31 cellular contexts compared by ENCODE assay signal in the genomic region with DNA sequence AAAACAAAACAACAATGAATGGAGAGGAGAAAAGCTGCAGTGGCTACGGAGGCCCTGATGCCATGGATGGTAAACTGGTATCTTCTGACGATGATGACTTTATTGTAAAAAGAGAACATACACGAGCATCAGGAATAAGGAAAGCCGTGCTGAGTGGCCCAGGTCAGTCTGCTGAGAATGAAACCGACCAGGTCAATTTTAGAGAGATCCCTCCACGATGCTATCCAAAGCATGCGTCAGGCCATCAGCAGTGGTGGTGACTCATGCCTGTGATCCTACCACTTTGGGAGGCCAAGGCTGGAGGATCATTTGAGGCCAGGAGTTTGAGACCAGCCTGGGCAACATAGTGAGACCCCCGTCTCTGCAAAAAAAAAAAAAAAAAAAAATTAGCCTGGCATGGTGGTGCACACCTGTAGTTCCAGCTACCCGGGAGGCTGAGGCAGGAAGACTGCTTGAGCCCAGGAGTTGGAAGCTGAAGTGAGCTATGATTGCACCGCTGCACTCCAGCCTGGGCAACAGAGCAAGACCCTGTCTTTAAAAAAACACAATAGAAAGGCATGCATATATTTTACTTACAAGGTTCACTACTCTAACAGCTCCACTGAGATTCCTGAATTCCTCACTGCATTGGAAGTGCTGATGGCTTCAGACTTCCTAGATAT.
DNase-seq lines count a peak whose midpoint lies in the region; ATAC-seq, FAIRE-seq and TF ChIP-seq lines count a peak whose summit lies in the region.
"Had no signal": no experiment of that assay in that cellular context is flagged by ENCODE, and none has a peak within 500 bp of the region (broad histone marks: within the 10 kb centered on the region; RNA-seq: fewer than 3 reads in every experiment).

No MANE protein-coding gene starts in this region.

- no peak overlapping the region for H2BK15ac ChIP-seq in H1 (ENCODE audit: low read length)

- H2BK20ac ChIP-seq in H1 (ENCODE audit: low read length), result no peak overlapping the region

- H3K18ac ChIP-seq in H1 (ENCODE audit: extremely low read depth, low read length), result no peak overlapping the region

- DNase-seq in Right ventricle myocardium superior, result peak; percentile 7
- no peak for DNase-seq in heart right ventricle
- DNase-seq in RKO (ENCODE audit: low spot score), result peak; percentile 30
- no peak for DNase-seq in H1 (ENCODE audit: low read depth in 1 of 2, low spot score in 2 of 2)
- DNase-seq in type B pancreatic cell (ENCODE audit: extremely low spot score, unreplicated experiment), result no peak
- no peak for DNase-seq in OCI-LY7 (ENCODE audit: low spot score)
- no peak for DNase-seq in H54 (ENCODE audit: insufficient read length, low spot score)
- DNase-seq: activated CD4-positive, alpha-beta T cell treated with anti-CD3 and anti-CD28 coated beads, Interleukin-2, amount 10 ng/mL, durations not matched to agents 7 days and 5 days; activated naive CD4-positive, alpha-beta T cell treated with anti-CD3 and anti-CD28 coated beads for 36 hours; AML-193; body of pancreas; CD8-positive, alpha-beta memory T cell; dermis blood vessel endothelial cell; foreskin fibroblast; HCEC 1CT; head of caudate nucleus; NCI-H1436 treated with DMSO at 0.1 percent for 48 hours; testis had no signal

- intact Hi-C loops in Right ventricle myocardium superior (cut with DNase I) (no loop called here), heart right ventricle (cut with DNase I) (loop anchor here in 3 of 10 donors (2.0 to 10.0 kb wide), 3 partner anchors 15 to 53 kb away; no protein-coding TSS in a partner anchor), OCI-LY7 (cut with micrococcal nuclease; ENCODE audit: unreplicated experiment) (no loop called here)

- H3K4me1 ChIP-seq in heart right ventricle, result peaks cover 17 to 43% (median 33%) of the 10 kb centered on the region in 9 donors
- H3K4me1 ChIP-seq in H1 (replicated peaks in 1 of 4; ENCODE audit: control insufficient read depth in 3 of 4, insufficient read depth in 4 of 4, low read length in 3 of 4), result peaks cover 0 to 14% (median 10%) of the 10 kb centered on the region in 4 experiments; a peak in 6 of 7 replicates
- peaks cover 9% of the 10 kb centered on the region for H3K4me1 ChIP-seq in OCI-LY7 (ENCODE audit: insufficient read depth, low read length, poor library complexity, severe bottlenecking)

- H4K20me1 ChIP-seq in H1 (replicated peaks in 1 of 2; ENCODE audit: control insufficient read depth in 1 of 2, insufficient read depth in 2 of 2, low read length in 2 of 2), result no peaks in the 10 kb centered on the region
- no peaks in the 10 kb centered on the region for H4K20me1 ChIP-seq in OCI-LY7 (ENCODE audit: insufficient read depth, low read length)

- H3K9me3 Mint-ChIP-seq in type B pancreatic cell, result no peaks in the 10 kb centered on the region
- H3K9me3 Mint-ChIP-seq: activated CD4-positive, alpha-beta T cell treated with anti-CD3 and anti-CD28 coated beads, Interleukin-2, amount 10 ng/mL, durations not matched to agents 7 days and 5 days; activated naive CD4-positive, alpha-beta T cell treated with anti-CD3 and anti-CD28 coated beads for 36 hours; CD8-positive, alpha-beta memory T cell; central memory CD8-positive, alpha-beta T cell; neural crest cell; stimulated activated naive CD8-positive, alpha-beta T cell treated with anti-CD3 and anti-CD28 coated beads, Interleukin-15, Interleukin-2, amounts not matched to agents 100 ng/mL and 50 ng/mL, for 24 hours had no signal

- H3K23me2 ChIP-seq in H1 (ENCODE audit: low read depth, low read length), result no peaks in the 10 kb centered on the region; the same call in 1 of the 2 replicates

- no peaks in the 10 kb centered on the region for H3K27me3 Mint-ChIP-seq in type B pancreatic cell
- H3K27me3 Mint-ChIP-seq: activated CD4-positive, alpha-beta T cell treated with anti-CD3 and anti-CD28 coated beads, Interleukin-2, amount 10 ng/mL, durations not matched to agents 7 days and 5 days; central memory CD8-positive, alpha-beta T cell; stimulated activated naive CD8-positive, alpha-beta T cell treated with anti-CD3 and anti-CD28 coated beads, Interleukin-15, Interleukin-2, amounts not matched to agents 100 ng/mL and 50 ng/mL, for 24 hours had no signal

- H2BK120ac ChIP-seq in H1 (replicated peaks; ENCODE audit: low read depth, low read length), result no peak overlapping the region

- FAIRE-seq in H1 (lab: Jason Lieb, UNC) (no peak), H54 (lab: Jason Lieb, UNC) (no peak)
- FAIRE-seq: G401.6, pancreas, urothelium cell line had no signal

- H3K4me1 Mint-ChIP-seq in type B pancreatic cell (ENCODE audit: unreplicated experiment), result peaks cover 21% of the 10 kb centered on the region

- no peak overlapping the region for H3K23ac ChIP-seq in H1 (ENCODE audit: insufficient read length)

- H3K9me2 ChIP-seq in OCI-LY7 (ENCODE audit: insufficient read depth, low read length), result no peaks in the 10 kb centered on the region

- no peak overlapping the region for H2BK12ac ChIP-seq in H1 (ENCODE audit: low read depth, low read length)

- CTCF ChIA-PET in H1 (lab: Charles Lee; ENCODE audit: partially characterized antibody) (interaction anchor here (0.7 to 1.6 kb wide), 4 partner anchors 9 to 76 kb away, joined by 3 to 4 read pairs (median 4); no protein-coding TSS in a partner anchor), OCI-LY7 (lab: Charles Lee; ENCODE audit: unreplicated experiment) (no interaction called here)

- peak overlapping the region; percentile 46 for H3K27ac Mint-ChIP-seq in type B pancreatic cell
- H3K27ac Mint-ChIP-seq: activated naive CD4-positive, alpha-beta T cell treated with anti-CD3 and anti-CD28 coated beads for 36 hours; CD8-positive, alpha-beta memory T cell; stimulated activated naive CD8-positive, alpha-beta T cell treated with anti-CD3 and anti-CD28 coated beads, Interleukin-15, Interleukin-2, amounts not matched to agents 100 ng/mL and 50 ng/mL, for 24 hours had no signal

- no peak overlapping the region for H3K4me3 Mint-ChIP-seq in type B pancreatic cell
- H3K4me3 Mint-ChIP-seq: activated CD4-positive, alpha-beta T cell treated with anti-CD3 and anti-CD28 coated beads, Interleukin-2, amount 10 ng/mL, durations not matched to agents 7 days and 5 days; activated naive CD4-positive, alpha-beta T cell treated with anti-CD3 and anti-CD28 coated beads for 36 hours; CD8-positive, alpha-beta memory T cell; central memory CD8-positive, alpha-beta T cell; neural crest cell; stimulated activated naive CD8-positive, alpha-beta T cell treated with anti-CD3 and anti-CD28 coated beads, Interleukin-15, Interleukin-2, amounts not matched to agents 100 ng/mL and 50 ng/mL, for 24 hours had no signal

- no peak overlapping the region for H4K5ac ChIP-seq in H1 (ENCODE audit: insufficient read length, low read depth, low read length)

- no TSS peak for BruUV-seq in OCI-LY7 (replicated peaks; lab: Mats Ljungman, UMichigan)

- H3K56ac ChIP-seq in H1 (replicated peaks; ENCODE audit: insufficient read length, low read depth, low read length), result no peak overlapping the region

- no peak for TF ChIP-seq RAD21 in H1 (IDR thresholded peaks at IDR 0.05 in 1 of 2, conservative IDR thresholded peaks at IDR 0.05 in 1 of 2; ENCODE audit: low read depth in 2 of 2, low read length in 2 of 2)

- H3K9me3 ChIP-seq in heart right ventricle (peaks cover 0 to 12% (median 0%) of the 10 kb centered on the region in 11 donors), H1 (ENCODE audit: insufficient read depth in 2 of 2, low read depth in 1 of 2, low read length in 1 of 2) (peaks cover 11 to 13% of the 10 kb centered on the region in 2 experiments), OCI-LY7 (ENCODE audit: low read length) (no peaks in the 10 kb centered on the region)
- H3K9me3 ChIP-seq: body of pancreas, mucosa of descending colon, pancreas, Peyer's patch, SJSA1, testis had no signal

- no peaks in the 10 kb centered on the region for H3K36me3 Mint-ChIP-seq in type B pancreatic cell
- H3K36me3 Mint-ChIP-seq: CD8-positive, alpha-beta memory T cell had no signal

- H3K27me3 ChIP-seq in heart right ventricle (no peaks in the 10 kb centered on the region), H1 (replicated peaks in 1 of 4; ENCODE audit: control insufficient read depth in 3 of 4, extremely low read depth in 1 of 4, insufficient read depth in 3 of 4, low read length in 3 of 4) (no peaks in the 10 kb centered on the region)
- H3K27me3 ChIP-seq: body of pancreas, pancreas, Peyer's patch, SJSA1, testis had no signal

- no peak overlapping the region for H3K9ac ChIP-seq in H1 (replicated peaks in 1 of 4; ENCODE audit: extremely low read depth in 1 of 4, low read depth in 3 of 4, low read length in 3 of 4)

- no peak overlapping the region for H2BK5ac ChIP-seq in H1 (ENCODE audit: low read depth, low read length)

- H3K4me3 ChIP-seq in heart right ventricle, result no peak overlapping the region
- H3K4me3 ChIP-seq in H1 (ENCODE audit: extremely low read depth in 1 of 4, insufficient read depth in 2 of 4, low read depth in 3 of 4, low read length in 4 of 4), result no peak overlapping the region
- no peak overlapping the region for H3K4me3 ChIP-seq in OCI-LY7 (ENCODE audit: low read depth, low read length, poor library complexity, severe bottlenecking)
- H3K4me3 ChIP-seq: body of pancreas, lung, mucosa of descending colon, pancreas, Peyer's patch, SJSA1, smooth muscle cell, testis had no signal

- 94 to 95% methylated on average over 10 of the region's 10 CpGs for WGBS in heart right ventricle, 2 donors
- 94% methylated on average over 9 of the region's 10 CpGs; no CpG with 5 or more reads in 1 of the 2 experiments for WGBS in H1 (ENCODE audit: extremely low coverage in 1 of 2, insufficient coverage in 1 of 2, insufficient read length in 1 of 2, insufficient replicate concordance in 2 of 2, low coverage in 1 of 2, low lambda C conversion rate in 2 of 2, missing lambda C conversion rate in 1 of 2), 2 experiments

- H3K27ac ChIP-seq in heart right ventricle (no peak overlapping the region), H1 (ENCODE audit: low read depth, low read length) (no peak overlapping the region), OCI-LY7 (ENCODE audit: low read depth, low read length, poor library complexity, severe bottlenecking) (no peak overlapping the region)
- H3K27ac ChIP-seq: body of pancreas, pancreas, Peyer's patch, SJSA1, testis had no signal

- H3K36me3 ChIP-seq in heart right ventricle (no peaks in the 10 kb centered on the region), H1 (ENCODE audit: control insufficient read depth in 2 of 4, insufficient read depth in 4 of 4, low read length in 3 of 4) (no peaks in the 10 kb centered on the region), OCI-LY7 (ENCODE audit: insufficient read depth, low read length) (no peaks in the 10 kb centered on the region)
- H3K36me3 ChIP-seq: pancreas, Peyer's patch, SJSA1 had no signal

- no peaks in the 10 kb centered on the region for H3K79me2 ChIP-seq in H1 (ENCODE audit: control insufficient read depth in 1 of 2, insufficient read depth in 2 of 2, low read length in 2 of 2)
- no peaks in the 10 kb centered on the region for H3K79me2 ChIP-seq in OCI-LY7 (ENCODE audit: insufficient read depth, low read depth, low read length)

- no peak for TF ChIP-seq EP300 in H1 (IDR thresholded peaks at IDR 0.05; ENCODE audit: borderline replicate concordance in 1 of 2, low read depth in 2 of 2, low read length in 2 of 2)

- no peaks in the 10 kb centered on the region for H3K79me1 ChIP-seq in H1 (ENCODE audit: low read depth, low read length)

- POLR2A ChIA-PET in H1 (lab: Charles Lee; ENCODE audit: partially characterized antibody) (interaction anchor here (0.6 to 4.6 kb wide), 3 partner anchors 26 to 113 kb away, joined by 3 to 28 read pairs (median 3); a partner anchor contains a TSS), OCI-LY7 (lab: Charles Lee) (no interaction called here)

- no peak overlapping the region for H3K4ac ChIP-seq in H1 (replicated peaks; ENCODE audit: insufficient read length, low read depth, low read length)

- H4K91ac ChIP-seq in H1 (replicated peaks; ENCODE audit: insufficient read length, low read length), result no peak overlapping the region

- ATAC-seq in Right ventricle myocardium superior (ENCODE audit: poor library complexity), result no peak
- no peak for ATAC-seq in heart right ventricle
- ATAC-seq in GM21423 (IDR thresholded peaks at IDR 0.05; ENCODE audit: unreplicated experiment), result no peak
- ATAC-seq: body of pancreas, esophagus mucosa, mucosa of descending colon, pancreas had no signal

- no peak overlapping the region for H3K14ac ChIP-seq in H1 (ENCODE audit: insufficient read length)

- no peak overlapping the region for H4K8ac ChIP-seq in H1 (ENCODE audit: extremely low read depth, insufficient read depth, low read length)

- H2AFZ ChIP-seq in H1 (ENCODE audit: low read length) (no peak overlapping the region), OCI-LY7 (ENCODE audit: low read length) (no peak overlapping the region)

- TF ChIP-seq POLR2A in H1 (IDR thresholded peaks at IDR 0.05; ENCODE audit: control extremely low read depth in 1 of 2, low read depth in 2 of 2, low read length in 2 of 2) (no peak), H54 (IDR thresholded peaks at IDR 0.05; ENCODE audit: low read depth, low read length) (no peak)

- H3K4me2 ChIP-seq in H1 (ENCODE audit: insufficient read depth in 1 of 2, low read depth in 2 of 2, low read length in 2 of 2) (no peak overlapping the region), OCI-LY7 (ENCODE audit: low read length) (no peak overlapping the region)
- H3K4me2 ChIP-seq: smooth muscle cell had no signal

- peak overlapping the region; percentile 75; the same call in 1 of the 2 replicates for H2AK5ac ChIP-seq in H1 (ENCODE audit: low read depth, low read length)

- TF ChIP-seq CTCF in heart right ventricle (IDR thresholded peaks at IDR 0.05), result no peak
- no peak for TF ChIP-seq CTCF in H1 (IDR thresholded peaks at IDR 0.05; ENCODE audit: control extremely low read depth in 1 of 3, insufficient read depth in 1 of 3, low read depth in 1 of 3, low read length in 3 of 3)
- TF ChIP-seq CTCF in type B pancreatic cell (conservative IDR thresholded peaks at IDR 0.05), result no peak
- TF ChIP-seq CTCF in OCI-LY7 (conservative IDR thresholded peaks at IDR 0.05; ENCODE audit: low read length), result no peak

Comparison
In these comparisons a context has a peak if more than half of its experiments do, and no peak if none do; other contexts are left out.
1. DNase-seq: peak in Right ventricle myocardium superior (single experiment) and RKO (single experiment); none in heart right ventricle (0 of 2), H1 (0 of 2), type B pancreatic cell (single experiment), OCI-LY7 (single experiment) and H54 (single experiment).